ENCODE assay signal across 20 cellular contexts in the genomic region with DNA sequence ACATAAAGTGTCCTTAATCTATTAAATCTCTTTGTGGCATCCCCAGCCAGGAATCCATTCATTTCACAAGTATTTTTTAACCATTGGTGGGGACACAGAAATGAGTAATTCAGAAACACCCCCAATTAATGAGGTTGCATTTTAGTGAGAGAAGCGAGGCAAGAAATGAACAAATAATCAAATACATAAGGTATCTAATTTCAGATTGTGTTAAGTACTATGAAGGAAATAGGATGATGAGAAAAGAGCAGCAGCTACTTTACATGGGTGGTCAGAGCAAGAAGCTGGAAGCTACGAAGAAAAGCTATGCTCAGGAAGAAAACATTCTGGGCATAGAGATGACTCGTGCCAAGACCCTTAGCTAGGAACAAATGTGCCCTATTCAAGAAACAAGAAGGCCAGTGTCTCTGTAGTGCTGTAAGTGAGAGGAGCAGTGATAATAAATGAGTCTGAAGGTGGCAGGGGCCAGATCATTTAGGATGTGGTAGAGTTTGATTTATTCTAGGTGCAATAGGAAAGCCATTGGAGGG.
"Had no signal": no experiment of that assay in that cellular context is flagged by ENCODE, and none has a peak within 500 bp of the region (broad histone marks: within the 10 kb centered on the region; RNA-seq: fewer than 3 reads in every experiment).

No MANE protein-coding gene starts in this region.

- H3K27ac ChIP-seq: ascending aorta, uterus had no signal

- H3K36me3 ChIP-seq: ascending aorta, uterus had no signal

- ATAC-seq: left ventricle myocardium superior, sciatic nerve, WTC11 had no signal

- H3K27me3 ChIP-seq: ascending aorta, testis, uterus had no signal

- H3K9me3 Mint-ChIP-seq: activated naive CD4-positive, alpha-beta T cell treated with anti-CD3 and anti-CD28 coated beads, Interleukin-2, amount 50 U/mL, for 24 hours; WTC11 had no signal

- H3K9me3 ChIP-seq: ascending aorta, testis, uterus had no signal

- H3K4me1 Mint-ChIP-seq: activated naive CD4-positive, alpha-beta T cell treated with anti-CD3 and anti-CD28 coated beads, Interleukin-2, amount 50 U/mL, for 24 hours; WTC11 had no signal

- H3K36me3 Mint-ChIP-seq: WTC11 had no signal

- H3K4me3 Mint-ChIP-seq: activated naive CD4-positive, alpha-beta T cell treated with anti-CD3 and anti-CD28 coated beads, Interleukin-2, amount 50 U/mL, for 24 hours; neural crest cell; WTC11 had no signal

- H3K27ac Mint-ChIP-seq: activated naive CD4-positive, alpha-beta T cell treated with anti-CD3 and anti-CD28 coated beads, Interleukin-2, amount 50 U/mL, for 24 hours; WTC11 had no signal

- H3K4me3 ChIP-seq: ascending aorta, testis, uterus had no signal

- DNase-seq: activated gamma-delta T cell treated with Interleukin-2 at 50 U/mL for 16 hours; activated T-cell treated with anti-CD3 and anti-CD28 coated beads, Interleukin-2, amount 50 U/mL, for 1 hour; central memory CD4-positive, alpha-beta T cell; effector memory CD4-positive, alpha-beta T cell; foreskin melanocyte; glutamatergic neuron; hippocampal formation; left ventricle myocardium superior; mammary epithelial cell; occipital lobe; stimulated activated CD4-positive, alpha-beta T cell treated with anti-CD3 and anti-CD28 coated beads, Interleukin-2, amount 100 ng/mL, for 48 hours; stimulated activated naive CD4-positive, alpha-beta T cell; testis; trophoblast cell; uterus had no signal

- H3K4me1 ChIP-seq: ascending aorta, uterus had no signal
